In the genomic region with DNA sequence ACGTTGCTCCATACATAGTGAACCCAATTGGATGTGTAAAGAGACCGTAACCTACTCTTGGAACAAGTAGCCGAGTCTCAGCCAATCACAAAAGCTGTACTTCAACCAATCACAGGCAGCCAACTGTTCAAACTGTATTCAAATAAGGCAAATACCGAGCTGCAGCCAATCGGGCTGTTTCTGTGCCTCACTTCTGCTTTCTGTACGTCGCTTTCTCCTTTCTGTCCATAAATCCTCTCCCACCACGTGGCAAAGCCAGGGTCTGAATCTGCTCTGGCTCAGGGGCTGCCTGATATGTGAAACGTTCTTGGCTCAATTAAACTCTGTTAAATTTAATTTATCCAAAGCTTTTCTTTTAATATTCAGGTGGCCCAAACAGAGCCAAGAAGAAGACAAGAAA, we compare ENCODE assay signal across 22 cellular contexts.
"Had no signal": no experiment of that assay in that cellular context is flagged by ENCODE, and none has a peak within 500 bp of the region (broad histone marks: within the 10 kb centered on the region; RNA-seq: fewer than 3 reads in every experiment).

No MANE protein-coding gene starts in this region.

- DNase-seq: activated CD4-positive, alpha-beta T cell treated with anti-CD3 and anti-CD28 coated beads, Interleukin-2, amount 50 U/mL, for 1 hour; activated CD8-positive, alpha-beta memory T cell treated with anti-CD3 and anti-CD28 coated beads for 24 hours; activated CD8-positive, alpha-beta memory T cell treated with anti-CD3 and anti-CD28 coated beads, Interleukin-2, amount 50 U/mL, for 48 hours; activated effector memory CD4-positive, alpha-beta T cell treated with Interleukin-2 at 50 U/mL for 16 hours; activated naive CD4-positive, alpha-beta T cell treated with anti-CD3 and anti-CD28 coated beads, Interleukin-2, amount 10 ng/mL, durations not matched to agents 7 days and 5 days; activated T-cell treated with anti-CD3 and anti-CD28 coated beads, Interleukin-2, amount 50 U/mL, for 48 hours; aorta; brain microvascular endothelial cell; heart right ventricle; immature natural killer cell; kidney glomerular epithelial cell; left ventricle myocardium inferior; mammary epithelial cell; midbrain; occipital lobe; stimulated activated CD8-positive, alpha-beta memory T cell treated with anti-CD3 and anti-CD28 coated beads, Interleukin-4, amount 100 ng/mL, for 48 hours; stimulated activated naive CD4-positive, alpha-beta T cell; trophoblast cell had no signal

- H3K27me3 ChIP-seq: brain microvascular endothelial cell, gastroesophageal sphincter, vagina had no signal

- H3K4me1 ChIP-seq: gastroesophageal sphincter, heart right ventricle, left ventricle myocardium inferior, vagina had no signal

- H3K9me3 ChIP-seq: gastroesophageal sphincter, heart right ventricle, left ventricle myocardium inferior, vagina had no signal

- H3K27ac ChIP-seq: brain microvascular endothelial cell, coronary artery, gastroesophageal sphincter, heart right ventricle, left ventricle myocardium inferior, vagina had no signal

- ATAC-seq: activated CD4-positive, CD25-positive, alpha-beta regulatory T cell treated with anti-CD3 and anti-CD28 coated beads, Interleukin-2, amount 50 U/mL, for 24 hours; gastroesophageal sphincter; heart right ventricle had no signal

- H3K4me3 ChIP-seq: coronary artery, gastroesophageal sphincter, heart right ventricle, left ventricle myocardium inferior, vagina had no signal

- H3K36me3 ChIP-seq: brain microvascular endothelial cell, gastroesophageal sphincter, heart right ventricle, left ventricle myocardium inferior, vagina had no signal
